In genomic region chr11:17498058-17498457, GRCh38 we compare ENCODE assay signal across 1 cellular context.
TF ChIP-seq lines count a peak whose summit lies in the region.

No MANE protein-coding gene starts in this region.

TF ChIP-seq in H1, 55 proteins besides CTCF, POLR2A, EP300 and RAD21:
- no peak for TF ChIP-seq EGR1 (IDR thresholded peaks at IDR 0.05; ENCODE audit: borderline replicate concordance, low read depth, low read length)
- no peak for TF ChIP-seq CTBP2 (IDR thresholded peaks at IDR 0.05; ENCODE audit: borderline replicate concordance, insufficient read depth, insufficient read length, low read length)
- TF ChIP-seq CEBPB (IDR thresholded peaks at IDR 0.05; ENCODE audit: low read depth, low read length) = peak; percentile 32; the same call in 1 of the 2 replicates
- no peak for TF ChIP-seq BRCA1 (IDR thresholded peaks at IDR 0.05; ENCODE audit: low read depth, low read length)
- TF ChIP-seq, protein P1, sequence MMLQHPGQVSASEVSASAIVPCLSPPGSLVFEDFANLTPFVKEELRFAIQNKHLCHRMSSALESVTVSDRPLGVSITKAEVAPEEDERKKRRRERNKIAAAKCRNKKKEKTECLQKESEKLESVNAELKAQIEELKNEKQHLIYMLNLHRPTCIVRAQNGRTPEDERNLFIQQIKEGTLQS (IDR thresholded peaks at IDR 0.05; ENCODE audit: insufficient read depth, low read depth, low read length) = no peak
- no peak for TF ChIP-seq TCF12 (IDR thresholded peaks at IDR 0.05; ENCODE audit: low read depth, low read length)
- TF ChIP-seq MAX (IDR thresholded peaks at IDR 0.05) = peak; percentile 43; the same call in 1 of the 2 replicates
TF ChIP-seq in H1: peak in this region for 2.
